In the genomic region with DNA sequence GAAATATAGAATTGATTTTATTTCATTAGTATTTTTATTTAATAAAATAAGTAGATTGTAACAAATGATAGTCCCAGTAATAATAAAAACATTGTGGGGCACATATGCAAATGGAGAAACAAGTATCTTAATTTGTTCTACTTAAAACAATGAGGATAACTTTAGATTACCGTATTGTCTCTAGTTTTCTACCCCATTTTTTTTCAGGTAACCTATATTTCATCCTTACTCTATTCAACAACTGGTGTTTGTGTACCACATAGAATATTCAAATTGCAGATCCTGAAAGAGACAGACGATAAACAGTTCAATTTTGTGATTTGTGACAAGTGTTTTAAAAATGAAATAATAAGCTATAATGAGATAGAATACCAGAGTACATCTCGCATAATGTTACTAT, we compare ENCODE assay signal across 33 cellular contexts.
"Had no signal": no experiment of that assay in that cellular context is flagged by ENCODE, and none has a peak within 500 bp of the region (broad histone marks: within the 10 kb centered on the region; RNA-seq: fewer than 3 reads in every experiment).

No MANE protein-coding gene starts in this region.

- H3K9ac ChIP-seq: KMS-11 had no signal

- H3K4me3 ChIP-seq: MG63 had no signal

- H3K9me3 ChIP-seq: MG63 had no signal

- H3K27ac ChIP-seq: KMS-11 had no signal

- DNase-seq: Karpas-422, Kasumi-1, MG63, MM.1S, MV-4-11, NCI-H1048, NCI-H1092, NCI-H1092 treated with DMSO at 0.1 percent for 48 hours, NCI-H1105, NCI-H1105 treated with DMSO at 0.1 percent for 48 hours, NCI-H1417 treated with DMSO at 0.1 percent for 48 hours, NCI-H1436, NCI-H1436 treated with DMSO at 0.1 percent for 48 hours, NCI-H146, NCI-H1694, NCI-H1694 treated with DMSO at 0.1 percent for 48 hours, NCI-H187, NCI-H187 treated with DMSO at 0.1 percent for 48 hours, NCI-H1930, NCI-H2029, NCI-H2029 treated with DMSO at 0.1 percent for 48 hours, NCI-H2081 treated with DMSO at 0.1 percent for 48 hours, NCI-H2107, NCI-H2171, NCI-H2171 treated with DMSO at 0.1 percent for 48 hours, NCI-H2227 treated with DMSO at 0.1 percent for 48 hours, NCI-H226, NCI-H345, NCI-H446, NCI-H446 treated with DMSO at 0.1 percent for 48 hours, NCI-H510A, NCI-H510A treated with DMSO at 0.1 percent for 48 hours had no signal

- H3K27me3 ChIP-seq: MG63 had no signal

- H3K4me2 ChIP-seq: KMS-11 had no signal

- H3K36me3 ChIP-seq: MG63 had no signal
